ENCODE assay signal across 12 cellular contexts in genomic region chr10:1110674-1111119, GRCh38. TPM values are rescaled to one million over a fixed set of nuclear protein-coding genes. Genes with fewer than 3 reads are reported as not detected.
DNase-seq lines count a peak whose midpoint lies in the region; ATAC-seq and TF ChIP-seq lines count a peak whose summit lies in the region.
"Had no signal": no experiment of that assay in that cellular context is flagged by ENCODE, and none has a peak within 500 bp of the region (broad histone marks: within the 10 kb centered on the region; RNA-seq: fewer than 3 reads in every experiment).

No MANE protein-coding gene starts in this region.

- TF ChIP-seq CTCF in IMR-90 (conservative IDR thresholded peaks at IDR 0.05; ENCODE audit: low read depth, low read length): no peak
- TF ChIP-seq CTCF in mammary epithelial cell (conservative IDR thresholded peaks at IDR 0.05 in 1 of 2, IDR thresholded peaks at IDR 0.05 in 1 of 2; ENCODE audit: extremely low read depth in 1 of 2, insufficient read depth in 1 of 2, low read depth in 1 of 2, low read length in 2 of 2): no peak
- TF ChIP-seq CTCF in PC-3 (conservative IDR thresholded peaks at IDR 0.05; ENCODE audit: low read depth, low read length): no peak
- no peak for TF ChIP-seq CTCF in omental fat pad (IDR thresholded peaks at IDR 0.05)

- dilution Hi-C loops in IMR-90 (cut with HindIII; ENCODE audit: low sequenced_read_pairs, unreplicated experiment): no loop called here
- dilution Hi-C loops in mammary epithelial cell (cut with HindIII; ENCODE audit: low sequenced_read_pairs): no loop called here

- H3K36me3 ChIP-seq in CD4-positive, CD25-positive, alpha-beta regulatory T cell (ENCODE audit: control insufficient read depth, insufficient read depth, low read length): peaks cover 59% of the 10 kb centered on the region
- H3K36me3 ChIP-seq in IMR-90 (ENCODE audit: control insufficient read depth, insufficient read depth, low read length) (peaks cover 50% of the 10 kb centered on the region), mammary epithelial cell (ENCODE audit: insufficient read depth, low read length) (peaks cover 8% of the 10 kb centered on the region), PC-3 (ENCODE audit: low read depth, low read length) (no peaks in the 10 kb centered on the region)

- peak overlapping the region; percentile 15; the same call in 1 of the 2 replicates for H3K14ac ChIP-seq in IMR-90 (replicated peaks; ENCODE audit: low read depth, low read length)

- H2BK5ac ChIP-seq in IMR-90 (ENCODE audit: low read depth, low read length, poor library complexity, severe bottlenecking): peak overlapping the region; percentile 80

- peaks cover 24 to 25% of the 10 kb centered on the region in 2 experiments; a peak in 3 of 4 replicates for H3K79me1 ChIP-seq in IMR-90 (ENCODE audit: low read depth in 1 of 2, low read length in 2 of 2)

- H2BK20ac ChIP-seq in IMR-90 (ENCODE audit: low read depth, low read length): peak overlapping the region; percentile 8; the same call in 1 of the 2 replicates

- CTCF ChIA-PET in IMR-90 (lab: Yijun Ruan, JAX): no interaction called here
- CTCF ChIA-PET in mammary epithelial cell (lab: Charles Lee; ENCODE audit: low non-redundant PET): interaction anchor here (0.6 kb wide), 1 partner anchor 880 kb away, joined by 3 read pairs; no protein-coding TSS in a partner anchor
- CTCF ChIA-PET in PC-3 (lab: Charles Lee): no interaction called here

- no peak overlapping the region for H3K4me2 ChIP-seq in IMR-90 (ENCODE audit: low read depth, low read length)
- peak overlapping the region; percentile 33 for H3K4me2 ChIP-seq in mammary epithelial cell (ENCODE audit: insufficient read depth, low read depth, low read length)
- H3K4me2 ChIP-seq in PC-3 (ENCODE audit: low read length): no peak overlapping the region

- H3K56ac ChIP-seq in IMR-90 (ENCODE audit: extremely low read depth, insufficient read depth, low read length): no peak overlapping the region

- no peak for TF ChIP-seq POLR2A in IMR-90 (IDR thresholded peaks at IDR 0.05; ENCODE audit: low read depth, low read length)

- H3K27me3 Mint-ChIP-seq in CD4-positive, CD25-positive, alpha-beta regulatory T cell: no peaks in the 10 kb centered on the region
- H3K27me3 Mint-ChIP-seq in natural killer cell treated with Interleukin-12 subunit alpha and Interleukin-12 subunit beta and Interleukin-15 and Interleukin-18, amount 100 ng/mL, for 72 hours: no peaks in the 10 kb centered on the region

- 93% methylated on average over 3 of the region's 12 CpGs; no CpG with 5 or more reads in 1 of the 2 experiments for WGBS in IMR-90 (ENCODE audit: extremely low coverage in 2 of 2, insufficient read length in 1 of 2), 2 experiments
- 86% methylated on average over 5 of the region's 12 CpGs for WGBS in mammary epithelial cell (ENCODE audit: low coverage, missing lambda C conversion rate)

- peak overlapping the region; percentile 67 for H3K4me3 ChIP-seq in CD4-positive, CD25-positive, alpha-beta regulatory T cell (ENCODE audit: low read depth, low read length)
- H3K4me3 ChIP-seq in IMR-90 (ENCODE audit: insufficient read depth, low read depth, low read length): no peak overlapping the region
- no peak overlapping the region for H3K4me3 ChIP-seq in mammary epithelial cell (replicated peaks in 1 of 3; ENCODE audit: insufficient read depth in 1 of 3, low read depth in 2 of 3, low read length in 3 of 3)
- H3K4me3 ChIP-seq in PC-3 (ENCODE audit: low read length): no peak overlapping the region
- H3K4me3 ChIP-seq: GM12878, stomach had no signal

- H4K20me1 ChIP-seq in IMR-90 (ENCODE audit: insufficient read depth, low read length) (peaks cover 8% of the 10 kb centered on the region; the same call in 1 of the 2 replicates), mammary epithelial cell (ENCODE audit: insufficient read depth, low read length) (no peaks in the 10 kb centered on the region), PC-3 (ENCODE audit: low read length) (no peaks in the 10 kb centered on the region)

- ATAC-seq in CD4-positive, CD25-positive, alpha-beta regulatory T cell (ENCODE audit: low read depth in 2 of 2): no peak
- ATAC-seq in IMR-90 (ENCODE audit: low read depth): no peak
- no peak for ATAC-seq in natural killer cell treated with Interleukin-12 subunit alpha and Interleukin-12 subunit beta and Interleukin-15 and Interleukin-18, amount 100 ng/mL, for 72 hours
- ATAC-seq in HG03469 (IDR thresholded peaks at IDR 0.05; ENCODE audit: unreplicated experiment): no peak
- ATAC-seq in PC-3: no peak
- no peak for ATAC-seq in omental fat pad (ENCODE audit: low FRiP score)

- no peak overlapping the region; the same call in 1 of the 2 replicates for H4K91ac ChIP-seq in IMR-90 (ENCODE audit: insufficient read depth, low read depth, low read length)

- no peak overlapping the region for H3K23ac ChIP-seq in IMR-90 (ENCODE audit: low read depth, low read length)

- in situ Hi-C loops in IMR-90 (cut with MboI; ENCODE audit: low sequenced_read_pairs): loop anchor here (10.0 kb wide), 1 partner anchor 1934 kb away; no protein-coding TSS in a partner anchor
- in situ Hi-C loops in mammary epithelial cell (cut with MboI; ENCODE audit: low sequenced_read_pairs in 2 of 2): no loop called here

- peak overlapping the region; percentile 15 to 82 (median 79) for H3K4me3 Mint-ChIP-seq in CD4-positive, CD25-positive, alpha-beta regulatory T cell
- peak overlapping the region; percentile 51 for H3K4me3 Mint-ChIP-seq in natural killer cell treated with Interleukin-12 subunit alpha and Interleukin-12 subunit beta and Interleukin-15 and Interleukin-18, amount 100 ng/mL, for 72 hours

- no peaks in the 10 kb centered on the region for H3F3A ChIP-seq in PC-3 (ENCODE audit: low read length, unreplicated experiment)

- no peaks in the 10 kb centered on the region for H3K9me3 Mint-ChIP-seq in CD4-positive, CD25-positive, alpha-beta regulatory T cell
- H3K9me3 Mint-ChIP-seq in natural killer cell treated with Interleukin-12 subunit alpha and Interleukin-12 subunit beta and Interleukin-15 and Interleukin-18, amount 100 ng/mL, for 72 hours: no peaks in the 10 kb centered on the region

- H3K27ac Mint-ChIP-seq in CD4-positive, CD25-positive, alpha-beta regulatory T cell: peak overlapping the region; percentile 90 to 96 (median 92)
- H3K27ac Mint-ChIP-seq in natural killer cell treated with Interleukin-12 subunit alpha and Interleukin-12 subunit beta and Interleukin-15 and Interleukin-18, amount 100 ng/mL, for 72 hours: peak overlapping the region; percentile 57 to 82

- H3K4me1 Mint-ChIP-seq in CD4-positive, CD25-positive, alpha-beta regulatory T cell: peaks cover 6 to 41% (median 22%) of the 10 kb centered on the region in 4 donors
- H3K4me1 Mint-ChIP-seq in natural killer cell treated with Interleukin-12 subunit alpha and Interleukin-12 subunit beta and Interleukin-15 and Interleukin-18, amount 100 ng/mL, for 72 hours (ENCODE audit: low read depth in 2 of 2): peaks cover 53 to 55% of the 10 kb centered on the region in 2 donors

- peak overlapping the region; percentile 33 for H2AK9ac ChIP-seq in IMR-90 (replicated peaks; ENCODE audit: low read depth, low read length, poor library complexity)

- peak overlapping the region; percentile 64 for H3K4ac ChIP-seq in IMR-90 (ENCODE audit: low read depth, low read length)

- no peak overlapping the region for H3K18ac ChIP-seq in IMR-90 (ENCODE audit: low read depth, low read length)

- H3K9me1 ChIP-seq in IMR-90 (ENCODE audit: insufficient read depth, low read length): peaks cover 5% of the 10 kb centered on the region; the same call in 1 of the 2 replicates

- BruUV-seq in IMR-90 (replicated peaks; lab: Mats Ljungman, UMichigan) (no TSS peak), mammary epithelial cell (replicated peaks; lab: Mats Ljungman, UMichigan) (no TSS peak), PC-3 (replicated peaks; lab: Mats Ljungman, UMichigan) (no TSS peak)

- H2BK15ac ChIP-seq in IMR-90 (ENCODE audit: low read depth, low read length): peak overlapping the region; percentile 48; the same call in 2 of the 3 replicates

- no peaks in the 10 kb centered on the region for H3K9me3 ChIP-seq in CD4-positive, CD25-positive, alpha-beta regulatory T cell (ENCODE audit: control insufficient read depth in 2 of 2, low read length in 2 of 2)
- H3K9me3 ChIP-seq in IMR-90 (ENCODE audit: control insufficient read depth, insufficient read depth, low read length): no peaks in the 10 kb centered on the region
- no peaks in the 10 kb centered on the region for H3K9me3 ChIP-seq in mammary epithelial cell (replicated peaks; ENCODE audit: insufficient read depth, low read length)
- no peaks in the 10 kb centered on the region for H3K9me3 ChIP-seq in PC-3 (ENCODE audit: low read length)
- H3K9me3 ChIP-seq: stomach had no signal

- peak overlapping the region; percentile 88 for H3K27ac ChIP-seq in CD4-positive, CD25-positive, alpha-beta regulatory T cell (ENCODE audit: insufficient read depth, low read length, poor library complexity, severe bottlenecking)
- H3K27ac ChIP-seq in IMR-90 (ENCODE audit: insufficient read depth, low read length) (peak overlapping the region; percentile 53), mammary epithelial cell (ENCODE audit: insufficient read depth, low read depth, low read length) (peak overlapping the region; percentile 31), PC-3 (ENCODE audit: low read length) (no peak overlapping the region)

- H3K9ac ChIP-seq in IMR-90 (ENCODE audit: low read depth, low read length) (no peak overlapping the region), mammary epithelial cell (ENCODE audit: insufficient read depth, low read length) (no peak overlapping the region), PC-3 (ENCODE audit: low read length) (no peak overlapping the region)

- no peak overlapping the region for H2AFZ ChIP-seq in IMR-90 (replicated peaks; ENCODE audit: low read length, poor library complexity)
- H2AFZ ChIP-seq in mammary epithelial cell (ENCODE audit: low read depth, low read length): no peak overlapping the region
- H2AFZ ChIP-seq in PC-3 (ENCODE audit: low read length): no peak overlapping the region

- H3K36me3 Mint-ChIP-seq in CD4-positive, CD25-positive, alpha-beta regulatory T cell: peaks cover 48% of the 10 kb centered on the region
- peaks cover 39% of the 10 kb centered on the region for H3K36me3 Mint-ChIP-seq in natural killer cell treated with Interleukin-12 subunit alpha and Interleukin-12 subunit beta and Interleukin-15 and Interleukin-18, amount 100 ng/mL, for 72 hours

- no peak overlapping the region for H4K5ac ChIP-seq in IMR-90 (ENCODE audit: low read depth, low read length)

- peaks cover 45% of the 10 kb centered on the region for H3K79me2 ChIP-seq in mammary epithelial cell (ENCODE audit: insufficient read depth, low read length)
- H3K79me2 ChIP-seq in PC-3 (ENCODE audit: low read length): no peaks in the 10 kb centered on the region

- H2AK5ac ChIP-seq in IMR-90 (ENCODE audit: low read depth, low read length): peak overlapping the region; percentile 73

- H3K4me1 ChIP-seq in CD4-positive, CD25-positive, alpha-beta regulatory T cell (ENCODE audit: control insufficient read depth, insufficient read depth, low read length, poor library complexity, severe bottlenecking): peaks cover 15% of the 10 kb centered on the region
- H3K4me1 ChIP-seq in IMR-90 (ENCODE audit: control insufficient read depth, insufficient read depth, low read length) (peaks cover 9% of the 10 kb centered on the region), mammary epithelial cell (ENCODE audit: insufficient read depth, low read length) (peaks cover 11% of the 10 kb centered on the region), PC-3 (ENCODE audit: insufficient read depth, low read length) (peaks cover 3% of the 10 kb centered on the region; the same call in 1 of the 2 replicates)

- POLR2A ChIA-PET in IMR-90 (lab: Charles Lee; ENCODE audit: unreplicated experiment) (no interaction called here), PC-3 (lab: Charles Lee; ENCODE audit: unreplicated experiment) (no interaction called here)

- no peaks in the 10 kb centered on the region for H3K27me3 ChIP-seq in CD4-positive, CD25-positive, alpha-beta regulatory T cell (ENCODE audit: control insufficient read depth, insufficient read depth, low read length)
- H3K27me3 ChIP-seq in IMR-90 (ENCODE audit: control insufficient read depth, insufficient read depth, low read length) (no peaks in the 10 kb centered on the region), mammary epithelial cell (ENCODE audit: insufficient read depth, low read length) (no peaks in the 10 kb centered on the region), PC-3 (ENCODE audit: low read length) (no peaks in the 10 kb centered on the region)
- H3K27me3 ChIP-seq: stomach had no signal

- no peaks in the 10 kb centered on the region for H3K9me2 ChIP-seq in PC-3 (replicated peaks; ENCODE audit: low read length)

- 0 out of 2 replicates have a peak overlapping the region, but pooled peaks have one; percentile 23 for H2BK120ac ChIP-seq in IMR-90 (ENCODE audit: low read depth, low read length)

- no peak for DNase-seq in CD4-positive, CD25-positive, alpha-beta regulatory T cell
- no peak for DNase-seq in IMR-90
- DNase-seq in mammary epithelial cell: no peak
- no peak for DNase-seq in natural killer cell treated with Interleukin-12 subunit alpha and Interleukin-12 subunit beta and Interleukin-15 and Interleukin-18, amount 100 ng/mL, for 72 hours (ENCODE audit: low spot score)
- DNase-seq in PC-3: no peak
- DNase-seq in omental fat pad (ENCODE audit: low spot score): no peak
- no peak for DNase-seq in NCI-H146 (lab: John Stamatoyannopoulos, UW)
- DNase-seq: cortex of kidney, NCI-H1105 treated with DMSO at 0.1 percent for 48 hours had no signal

- intact Hi-C loops in IMR-90 (cut with micrococcal nuclease) (loop anchor here (2.0 to 10.0 kb wide), 2 partner anchors 1814 to 1932 kb away; no protein-coding TSS in a partner anchor), mammary epithelial cell (cut with micrococcal nuclease) (loop anchor here (1.0 kb wide), 2 partner anchors 1868 to 1933 kb away; no protein-coding TSS in a partner anchor), PC-3 (cut with micrococcal nuclease) (loop anchor here (5.0 kb wide), 1 partner anchor 1932 kb away; no protein-coding TSS in a partner anchor)

- H4K8ac ChIP-seq in IMR-90 (ENCODE audit: low read depth in 2 of 2, low read length in 2 of 2): peak overlapping the region; percentile 2 to 85

- no peak for TF ChIP-seq RAD21 in IMR-90 (IDR thresholded peaks at IDR 0.05; ENCODE audit: low read length)

RNA-seq across cellular contexts. Expression of gene WDR37, which starts 54.5 kb away (rescaled TPM):
- total RNA-seq in CD4-positive, CD25-positive, alpha-beta regulatory T cell: 31.6 TPM
- 10 to 100 TPM; 10.6 to 15.0 (median 12.2) TPM for polyA plus RNA-seq in CD4-positive, CD25-positive, alpha-beta regulatory T cell
- total RNA-seq in IMR-90 (2012; rRNA removed) (12.7 and 16.4 TPM in 2 replicates), mammary epithelial cell (10 to 100 TPM; 17.3 to 25.0 TPM), PC-3 (2014; rRNA removed) (4.5 and 7.1 TPM in 2 replicates), omental fat pad (10 to 100 TPM; 11.4 to 30.3 (median 17.4) TPM)
- polyA plus RNA-seq in IMR-90 (2012; rRNA removed) (14.0 and 14.5 TPM in 2 replicates), mammary epithelial cell (15.6 TPM)
- 9.0 and 12.3 TPM in 2 replicates for polyA plus RNA-seq in IMR-90 (2012; cell fraction: cytosol; rRNA removed)
- 26.3 and 32.3 TPM in 2 replicates for polyA plus RNA-seq in IMR-90 (2012; cell fraction: nucleus; rRNA removed; ENCODE audit: low replicate concordance)
- 18.0 TPM for polyA minus RNA-seq in mammary epithelial cell
- total RNA-seq in natural killer cell treated with Interleukin-12 subunit alpha and Interleukin-12 subunit beta and Interleukin-15 and Interleukin-18, amount 100 ng/mL, for 72 hours: 10 to 100 TPM; 31.8 to 37.6 TPM
